ENCODE assay signal across 1 cellular context in genomic region chr9:136339173-136339957, GRCh38.
TF ChIP-seq lines count a peak whose summit lies in the region.

No MANE protein-coding gene starts in this region.

TF ChIP-seq in K562, 482 proteins besides CTCF, POLR2A, EP300 and RAD21 (continued from another document and continues in another):
- TF ChIP-seq PRDM10 (IDR thresholded peaks at IDR 0.05; ENCODE audit: partially characterized antibody) = peak; percentile 41
- no peak for TF ChIP-seq DIDO1 (tag; IDR thresholded peaks at IDR 0.05; ENCODE audit: low read depth)
- TF ChIP-seq SRSF7 (optimal IDR thresholded peaks at IDR 0.05; ENCODE audit: low read depth, low read length) = no peak
- 0 out of 2 replicates have a peak, but pooled peaks have one; percentile 28 for TF ChIP-seq ATF7 (IDR thresholded peaks at IDR 0.05)
- TF ChIP-seq ARID4B (CRISPR knock-in tag; IDR thresholded peaks at IDR 0.05) = no peak
- no peak for TF ChIP-seq ZBTB2 (IDR thresholded peaks at IDR 0.05)
- no peak for TF ChIP-seq PHF20 (IDR thresholded peaks at IDR 0.05; ENCODE audit: partially characterized antibody)
- peak; percentile 63; the same call in 1 of the 2 replicates for TF ChIP-seq TFAP4 (CRISPR knock-in tag; IDR thresholded peaks at IDR 0.05; ENCODE audit: borderline replicate concordance)
- TF ChIP-seq ILK (tag; IDR thresholded peaks at IDR 0.05; ENCODE audit: borderline replicate concordance, low read depth) = no peak
- no peak for TF ChIP-seq MTA2 (IDR thresholded peaks at IDR 0.05; ENCODE audit: low read depth)
- 0 out of 2 replicates have a peak, but pooled peaks have one; percentile 12 for TF ChIP-seq HCFC1 (IDR thresholded peaks at IDR 0.05; ENCODE audit: low read depth, low read length)
- TF ChIP-seq MTF1 (CRISPR knock-in tag; IDR thresholded peaks at IDR 0.05; ENCODE audit: borderline replicate concordance) = no peak
- no peak for TF ChIP-seq PATZ1 (CRISPR knock-in tag; IDR thresholded peaks at IDR 0.05; ENCODE audit: borderline replicate concordance)
- TF ChIP-seq SRF (CRISPR knock-in tag; IDR thresholded peaks at IDR 0.05) = peak in 1 of 2 experiments; percentile 65; a peak in 1 of 4 replicates
- TF ChIP-seq RCOR1 (IDR thresholded peaks at IDR 0.05; ENCODE audit: borderline replicate concordance in 1 of 2, low read depth in 2 of 2, low read length in 2 of 2) = 0 out of 4 replicates have a peak, but pooled peaks of 1 of the 2 experiments have one; percentile 14
- TF ChIP-seq ZNF3 (CRISPR knock-in tag; IDR thresholded peaks at IDR 0.05) = no peak
- TF ChIP-seq STAG1 (CRISPR knock-in tag; IDR thresholded peaks at IDR 0.05; ENCODE audit: borderline replicate concordance) = peak; percentile 61; the same call in 1 of the 2 replicates
- peak; percentile 41 for TF ChIP-seq CTCFL (IDR thresholded peaks at IDR 0.05; ENCODE audit: borderline replicate concordance, insufficient read depth, low read depth, low read length, poor library complexity, severe bottlenecking)
- TF ChIP-seq SMC3 (conservative IDR thresholded peaks at IDR 0.05; ENCODE audit: insufficient read depth, low read depth, low read length) = peak; percentile 89
- no peak for TF ChIP-seq HNRNPK (IDR thresholded peaks at IDR 0.05; ENCODE audit: low read depth, low read length, poor library complexity, severe bottlenecking)
- TF ChIP-seq CEBPB (tag; IDR thresholded peaks at IDR 0.05) = no peak
- TF ChIP-seq ZNF311 (CRISPR knock-in tag; IDR thresholded peaks at IDR 0.05) = no peak
- TF ChIP-seq VEZF1 (CRISPR knock-in tag; IDR thresholded peaks at IDR 0.05) = 0 out of 2 replicates have a peak, but pooled peaks have one; percentile 16
- no peak for TF ChIP-seq ZNF778 (CRISPR knock-in tag; IDR thresholded peaks at IDR 0.05)
- no peak for TF ChIP-seq ELF2 (CRISPR knock-in tag; IDR thresholded peaks at IDR 0.05)
- TF ChIP-seq POLR2G (IDR thresholded peaks at IDR 0.05; ENCODE audit: low read depth, low read length) = 0 out of 2 replicates have a peak, but pooled peaks have one; percentile 39
- no peak for TF ChIP-seq PHF8 (IDR thresholded peaks at IDR 0.05; ENCODE audit: borderline replicate concordance, low read length)
- TF ChIP-seq CC2D1A (IDR thresholded peaks at IDR 0.05) = no peak
- no peak for TF ChIP-seq NELFE (IDR thresholded peaks at IDR 0.05; ENCODE audit: insufficient read depth, insufficient read length)
- TF ChIP-seq NONO (IDR thresholded peaks at IDR 0.05; ENCODE audit: low read depth in 2 of 2, low read length in 1 of 2) = no peak
- no peak for TF ChIP-seq HDAC8 (tag; IDR thresholded peaks at IDR 0.05)
- TF ChIP-seq ZNF696 (CRISPR knock-in tag; conservative IDR thresholded peaks at IDR 0.05) = no peak
- no peak for TF ChIP-seq E4F1 (CRISPR knock-in tag; IDR thresholded peaks at IDR 0.05; ENCODE audit: borderline replicate concordance)
- no peak for TF ChIP-seq ZSCAN29 (IDR thresholded peaks at IDR 0.05)
- no peak for TF ChIP-seq ZNF280B (CRISPR knock-in tag; IDR thresholded peaks at IDR 0.05)
- no peak for TF ChIP-seq NFXL1 (CRISPR knock-in tag; IDR thresholded peaks at IDR 0.05)
- no peak for TF ChIP-seq SRSF9 (IDR thresholded peaks at IDR 0.05; ENCODE audit: borderline replicate concordance, low read depth, low read length)
- no peak for TF ChIP-seq E2F6 (IDR thresholded peaks at IDR 0.05; ENCODE audit: borderline replicate concordance in 1 of 2, extremely low read depth in 1 of 2, insufficient read depth in 1 of 2, insufficient read length in 1 of 2, low read depth in 1 of 2, low read length in 1 of 2, poor library complexity in 1 of 2, severe bottlenecking in 1 of 2)
